Comparison of ENCODE assay signal across 2 cellular contexts in genomic region chr13:44103721-44104490, GRCh38.
A peak's percentile ranks its signal among the peaks of the same experiment; 100 is the strongest.
TF ChIP-seq lines count a peak whose summit lies in the region.

No MANE protein-coding gene starts in this region.

TF ChIP-seq in liver, 16 proteins besides CTCF, POLR2A, EP300 and RAD21:
- TF ChIP-seq RXRA (IDR thresholded peaks at IDR 0.05): peak; percentile 92 to 93
- TF ChIP-seq, protein P1, sequence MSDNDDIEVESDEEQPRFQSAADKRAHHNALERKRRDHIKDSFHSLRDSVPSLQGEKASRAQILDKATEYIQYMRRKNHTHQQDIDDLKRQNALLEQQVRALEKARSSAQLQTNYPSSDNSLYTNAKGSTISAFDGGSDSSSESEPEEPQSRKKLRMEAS (IDR thresholded peaks at IDR 0.05): peak; percentile 44
- TF ChIP-seq JUND (IDR thresholded peaks at IDR 0.05): peak in 1 of 2 donors; percentile 48
- TF ChIP-seq, protein P2, sequence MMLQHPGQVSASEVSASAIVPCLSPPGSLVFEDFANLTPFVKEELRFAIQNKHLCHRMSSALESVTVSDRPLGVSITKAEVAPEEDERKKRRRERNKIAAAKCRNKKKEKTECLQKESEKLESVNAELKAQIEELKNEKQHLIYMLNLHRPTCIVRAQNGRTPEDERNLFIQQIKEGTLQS (IDR thresholded peaks at IDR 0.05): no peak
- peak; percentile 20 for TF ChIP-seq ZBTB33 (IDR thresholded peaks at IDR 0.05)
- peak; percentile 48 for TF ChIP-seq NR2F2 (IDR thresholded peaks at IDR 0.05)
- TF ChIP-seq EGR1 (IDR thresholded peaks at IDR 0.05; ENCODE audit: low read depth in 2 of 2): no peak
- TF ChIP-seq SP1 (IDR thresholded peaks at IDR 0.05): peak; percentile 66
- TF ChIP-seq HNF4G (IDR thresholded peaks at IDR 0.05): peak; percentile 53
- TF ChIP-seq YY1 (IDR thresholded peaks at IDR 0.05): peak; percentile 48
- peak; percentile 74 for TF ChIP-seq HNF4A (conservative IDR thresholded peaks at IDR 0.05)

TF ChIP-seq in HepG2, 621 proteins besides CTCF, POLR2A, EP300 and RAD21:
- TF ChIP-seq ARID3A (IDR thresholded peaks at IDR 0.05; ENCODE audit: low read depth, low read length): no peak
- TF ChIP-seq HOXA7 (CRISPR knock-in tag; IDR thresholded peaks at IDR 0.05): no peak
- no peak for TF ChIP-seq CAMTA2 (CRISPR knock-in tag; IDR thresholded peaks at IDR 0.05; ENCODE audit: borderline replicate concordance)
- no peak for TF ChIP-seq AFF4 (CRISPR knock-in tag; IDR thresholded peaks at IDR 0.05)
- no peak for TF ChIP-seq ZNF496 (CRISPR knock-in tag; IDR thresholded peaks at IDR 0.05; ENCODE audit: insufficient replicate concordance)
- TF ChIP-seq ZNF720 (CRISPR knock-in tag; IDR thresholded peaks at IDR 0.05): no peak
- no peak for TF ChIP-seq IKZF1 (IDR thresholded peaks at IDR 0.05)
- no peak for TF ChIP-seq GPBP1L1 (CRISPR knock-in tag; IDR thresholded peaks at IDR 0.05)
- TF ChIP-seq, protein P3, sequence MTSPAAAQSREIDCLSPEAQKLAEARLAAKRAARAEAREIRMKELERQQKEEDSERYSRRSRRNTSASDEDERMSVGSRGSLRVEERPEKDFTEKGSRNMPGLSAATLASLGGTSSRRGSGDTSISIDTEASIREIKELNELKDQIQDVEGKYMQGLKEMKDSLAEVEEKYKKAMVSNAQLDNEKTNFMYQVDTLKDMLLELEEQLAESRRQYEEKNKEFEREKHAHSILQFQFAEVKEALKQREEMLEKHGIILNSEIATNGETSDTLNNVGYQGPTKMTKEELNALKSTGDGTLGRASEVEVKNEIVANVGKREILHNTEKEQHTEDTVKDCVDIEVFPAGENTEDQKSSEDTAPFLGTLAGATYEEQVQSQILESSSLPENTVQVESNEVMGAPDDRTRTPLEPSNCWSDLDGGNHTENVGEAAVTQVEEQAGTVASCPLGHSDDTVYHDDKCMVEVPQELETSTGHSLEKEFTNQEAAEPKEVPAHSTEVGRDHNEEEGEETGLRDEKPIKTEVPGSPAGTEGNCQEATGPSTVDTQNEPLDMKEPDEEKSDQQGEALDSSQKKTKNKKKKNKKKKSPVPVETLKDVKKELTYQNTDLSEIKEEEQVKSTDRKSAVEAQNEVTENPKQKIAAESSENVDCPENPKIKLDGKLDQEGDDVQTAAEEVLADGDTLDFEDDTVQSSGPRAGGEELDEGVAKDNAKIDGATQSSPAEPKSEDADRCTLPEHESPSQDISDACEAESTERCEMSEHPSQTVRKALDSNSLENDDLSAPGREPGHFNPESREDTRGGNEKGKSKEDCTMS (CRISPR knock-in tag; conservative IDR thresholded peaks at IDR 0.05): no peak
- TF ChIP-seq, protein P4, sequence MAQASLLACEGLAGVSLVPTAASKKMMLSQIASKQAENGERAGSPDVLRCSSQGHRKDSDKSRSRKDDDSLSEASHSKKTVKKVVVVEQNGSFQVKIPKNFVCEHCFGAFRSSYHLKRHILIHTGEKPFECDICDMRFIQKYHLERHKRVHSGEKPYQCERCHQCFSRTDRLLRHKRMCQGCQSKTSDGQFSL (CRISPR knock-in tag; IDR thresholded peaks at IDR 0.05): no peak
- TF ChIP-seq ARID2 (CRISPR knock-in tag; IDR thresholded peaks at IDR 0.05; ENCODE audit: borderline replicate concordance): no peak
- TF ChIP-seq NBN (conservative IDR thresholded peaks at IDR 0.05): no peak
- TF ChIP-seq MED8 (CRISPR knock-in tag; IDR thresholded peaks at IDR 0.05; ENCODE audit: insufficient replicate concordance): no peak
- no peak for TF ChIP-seq ZBTB8A (CRISPR knock-in tag; IDR thresholded peaks at IDR 0.05; ENCODE audit: borderline replicate concordance, low read depth)
- TF ChIP-seq SAP130 (CRISPR knock-in tag; IDR thresholded peaks at IDR 0.05; ENCODE audit: low read depth): no peak
- TF ChIP-seq NFAT5 (CRISPR knock-in tag; IDR thresholded peaks at IDR 0.05): no peak
